In the genomic region with DNA sequence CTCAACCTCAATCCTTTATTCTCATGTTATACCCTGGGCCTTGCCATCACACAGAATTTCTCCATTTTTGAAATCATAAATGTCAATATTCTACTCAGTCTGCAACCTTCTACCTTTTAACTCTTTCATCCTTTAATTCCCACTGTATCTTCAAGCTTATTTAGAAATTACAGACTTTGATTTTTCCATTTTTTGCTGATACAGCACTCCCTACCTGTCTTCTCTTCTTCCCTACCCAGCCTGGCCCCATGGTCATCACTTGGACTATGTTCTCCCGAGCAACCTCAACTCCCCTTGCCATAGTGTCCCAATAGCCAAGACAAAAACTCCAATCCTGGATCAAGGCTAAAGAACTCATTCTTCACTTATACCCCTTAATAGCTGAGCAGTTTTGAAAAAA, we compare ENCODE assay signal across 34 cellular contexts.
"Had no signal": no experiment of that assay in that cellular context is flagged by ENCODE, and none has a peak within 500 bp of the region (broad histone marks: within the 10 kb centered on the region; RNA-seq: fewer than 3 reads in every experiment).

No MANE protein-coding gene starts in this region.

- FAIRE-seq: astrocyte, TTC549 had no signal

- DNase-seq: activated B cell treated with CpG ODN at 0.5 μM for 24 hours; activated CD4-positive, alpha-beta memory T cell treated with anti-CD3 and anti-CD28 coated beads for 36 hours; activated CD4-positive, alpha-beta T cell treated with anti-CD3 and anti-CD28 coated beads for 4 hours; activated CD4-positive, alpha-beta T cell treated with anti-CD3 and anti-CD28 coated beads, Interleukin-2, amount 10 ng/mL, durations not matched to agents 24 days and 14 days; activated CD4-positive, alpha-beta T cell treated with anti-CD3 and anti-CD28 coated beads, Interleukin-2, amount 50 U/mL, for 1 hour; activated CD4-positive, alpha-beta T cell treated with anti-CD3 and anti-CD28 coated beads, Interleukin-2, amount 50 U/mL, for 4 hours; activated CD4-positive, CD25-positive, alpha-beta regulatory T cell treated with anti-CD3 and anti-CD28 coated beads, Interleukin-2, amount 50 U/mL, for 72 hours; activated CD8-positive, alpha-beta memory T cell treated with anti-CD3 and anti-CD28 coated beads, Interleukin-2, amount 50 U/mL, for 4 hours; activated CD8-positive, alpha-beta T cell treated with anti-CD3 and anti-CD28 coated beads for 36 hours; activated effector memory CD4-positive, alpha-beta T cell treated with anti-CD3 and anti-CD28 coated beads, Interleukin-2, amount 50 U/mL, for 16 hours; activated gamma-delta T cell treated with Interleukin-2 at 50 U/mL for 16 hours; activated naive CD4-positive, alpha-beta T cell; activated naive CD4-positive, alpha-beta T cell treated with anti-CD3 and anti-CD28 coated beads for 36 hours; activated naive CD4-positive, alpha-beta T cell treated with anti-CD3 and anti-CD28 coated beads, Interleukin-2, amount 50 U/mL, for 16 hours; activated naive CD8-positive, alpha-beta T cell treated with anti-CD3 and anti-CD28 coated beads for 36 hours; activated T-cell treated with anti-CD3 and anti-CD28 coated beads for 4 hours; activated T-cell treated with anti-CD3 and anti-CD28 coated beads, Interleukin-2, amount 50 U/mL, for 1 hour; activated T-cell treated with anti-CD3 and anti-CD28 coated beads, Interleukin-2, amount 50 U/mL, for 4 hours; activated T-cell treated with anti-CD3 and anti-CD28 coated beads, Interleukin-2, amount 50 U/mL, for 72 hours; adrenal gland; amniotic stem cell; aorta; body of pancreas; brain microvascular endothelial cell; central memory CD4-positive, alpha-beta T cell; T-helper 1 cell; T-helper 2 cell; T-helper 9 cell had no signal

- H3K9me3 ChIP-seq: adrenal gland had no signal

- H3K36me3 ChIP-seq: adrenal gland, brain microvascular endothelial cell, breast epithelium had no signal

- H3K27me3 ChIP-seq: adrenal gland, body of pancreas, brain microvascular endothelial cell, breast epithelium had no signal

- H3K27ac ChIP-seq: adrenal gland, body of pancreas, brain microvascular endothelial cell, breast epithelium, VCaP had no signal

- H3K4me1 ChIP-seq: adrenal gland, body of pancreas, breast epithelium had no signal

- H3K4me3 ChIP-seq: adrenal gland, body of pancreas, breast epithelium had no signal

- ATAC-seq: activated CD8-positive, alpha-beta T cell treated with anti-CD3 and anti-CD28 coated beads for 36 hours; activated naive CD4-positive, alpha-beta T cell treated with anti-CD3 and anti-CD28 coated beads, Interleukin-2, amount 50 U/mL, for 72 hours; activated T-cell treated with anti-CD3 and anti-CD28 coated beads, Interleukin-2, amount 50 U/mL, for 4 hours; activated T-cell treated with anti-CD3 and anti-CD28 coated beads, Interleukin-2, amount 50 U/mL, for 72 hours; activated T-helper 17 cell treated with anti-CD3 and anti-CD28 coated beads, Interleukin-2, amount 50 U/mL, for 72 hours; body of pancreas had no signal
